In genomic region chr3:66836363-66837152, GRCh38 we compare ENCODE assay signal across 12 cellular contexts.
A peak's percentile ranks its signal among the peaks of the same experiment; 100 is the strongest.
DNase-seq lines count a peak whose midpoint lies in the region; ATAC-seq and TF ChIP-seq lines count a peak whose summit lies in the region.
"Had no signal": no experiment of that assay in that cellular context is flagged by ENCODE, and none has a peak within 500 bp of the region (broad histone marks: within the 10 kb centered on the region; RNA-seq: fewer than 3 reads in every experiment).

No MANE protein-coding gene starts in this region.

- H3K27ac ChIP-seq in tibial nerve, result no peak overlapping the region

- H3K27ac Mint-ChIP-seq in T-cell, result no peak overlapping the region
- H3K27ac Mint-ChIP-seq: activated naive CD8-positive, alpha-beta T cell treated with anti-CD3 and anti-CD28 coated beads, Interleukin-2, amount 10 ng/mL, durations not matched to agents 7 days and 5 days; CD14-positive monocyte had no signal

- H3K4me1 ChIP-seq in tibial nerve, result no peaks in the 10 kb centered on the region

- TF ChIP-seq POLR2A in tibial nerve (IDR thresholded peaks at IDR 0.05), result no peak

- H3K27me3 Mint-ChIP-seq in T-cell, result peaks cover 7% of the 10 kb centered on the region in 2 donors

- POLR2A ChIA-PET in T-cell (lab: Charles Lee), result no interaction called here

- H3K9me3 Mint-ChIP-seq in T-cell, result no peaks in the 10 kb centered on the region
- H3K9me3 Mint-ChIP-seq: activated naive CD8-positive, alpha-beta T cell treated with anti-CD3 and anti-CD28 coated beads, Interleukin-2, amount 10 ng/mL, durations not matched to agents 7 days and 5 days had no signal

- 71 to 73% methylated on average over 5 of the region's 5 CpGs for WGBS in tibial nerve, 2 donors

- TF ChIP-seq CTCF in tibial nerve (IDR thresholded peaks at IDR 0.05), result peak in 4 of 5 experiments; percentile 17 to 42 (median 30)

- ATAC-seq in HG03045 (IDR thresholded peaks at IDR 0.05; ENCODE audit: unreplicated experiment) (no peak), HG02938 (IDR thresholded peaks at IDR 0.05; ENCODE audit: unreplicated experiment) (no peak), T-cell (replicated peaks in 1 of 4) (no peak)

- CTCF ChIA-PET in T-cell (lab: Charles Lee), result no interaction called here

- H3K4me3 ChIP-seq in tibial nerve, result no peak overlapping the region

- peak; percentile 22 for DNase-seq in SHP77 treated with DMSO at 0.1 percent for 48 hours (lab: John Stamatoyannopoulos, UW)
- DNase-seq in SHP77 (lab: John Stamatoyannopoulos, UW), result no peak
- DNase-seq in RKO (ENCODE audit: low spot score), result peak; percentile 13
- DNase-seq in foreskin melanocyte, result peak; percentile 17
- DNase-seq in tibial nerve (ENCODE audit: low spot score in 2 of 2), result no peak
- no peak for DNase-seq in T-cell
- DNase-seq: activated CD4-positive, alpha-beta T cell treated with anti-CD3 and anti-CD28 coated beads, Interleukin-2, amount 50 U/mL, for 48 hours; activated naive CD8-positive, alpha-beta T cell treated with anti-CD3 and anti-CD28 coated beads, Interleukin-2, amount 10 ng/mL, durations not matched to agents 7 days and 5 days; NCI-H2029 treated with DMSO at 0.1 percent for 48 hours had no signal

- peaks cover 0 to 5% (median 0%) of the 10 kb centered on the region in 4 donors for H3K9me3 ChIP-seq in tibial nerve

- no peak overlapping the region for H3K4me3 Mint-ChIP-seq in T-cell
- H3K4me3 Mint-ChIP-seq: activated naive CD8-positive, alpha-beta T cell treated with anti-CD3 and anti-CD28 coated beads, Interleukin-2, amount 10 ng/mL, durations not matched to agents 7 days and 5 days; CD14-positive monocyte had no signal

- no peaks in the 10 kb centered on the region for H3K4me1 Mint-ChIP-seq in T-cell
- H3K4me1 Mint-ChIP-seq: activated naive CD8-positive, alpha-beta T cell treated with anti-CD3 and anti-CD28 coated beads, Interleukin-2, amount 10 ng/mL, durations not matched to agents 7 days and 5 days; CD14-positive monocyte had no signal

- H3K36me3 ChIP-seq in tibial nerve, result no peaks in the 10 kb centered on the region

- no peaks in the 10 kb centered on the region for H3K36me3 Mint-ChIP-seq in T-cell
- H3K36me3 Mint-ChIP-seq: activated naive CD8-positive, alpha-beta T cell treated with anti-CD3 and anti-CD28 coated beads, Interleukin-2, amount 10 ng/mL, durations not matched to agents 7 days and 5 days; CD14-positive monocyte had no signal

- TF ChIP-seq EP300 in tibial nerve (IDR thresholded peaks at IDR 0.05), result no peak

- no peaks in the 10 kb centered on the region for H3K27me3 ChIP-seq in tibial nerve

Comparison
In these comparisons a context has a peak if more than half of its experiments do, and no peak if none do; other contexts are left out.
1. DNase-seq: peak in SHP77 treated with DMSO at 0.1 percent for 48 hours (single experiment), RKO (single experiment) and foreskin melanocyte (single experiment); none in SHP77 (0 of 2), tibial nerve (0 of 2) and T-cell (0 of 34).